1 cellular context compared by ENCODE assay signal in genomic region chr3:8641472-8641871, GRCh38.
TF ChIP-seq lines count a peak whose summit lies in the region.

No MANE protein-coding gene starts in this region.

TF ChIP-seq in WTC11, 78 proteins besides CTCF, POLR2A, EP300 and RAD21 (continued from another document):
- no peak for TF ChIP-seq AR (CRISPR knock-in tag; IDR thresholded peaks at IDR 0.05)
- TF ChIP-seq HMGA2 (CRISPR knock-in tag; IDR thresholded peaks at IDR 0.05): no peak
- no peak for TF ChIP-seq NFYB (CRISPR knock-in tag; conservative IDR thresholded peaks at IDR 0.05; ENCODE audit: low read depth)
- TF ChIP-seq ZNF121 (CRISPR knock-in tag; IDR thresholded peaks at IDR 0.05): no peak
- no peak for TF ChIP-seq SMAD3 (CRISPR knock-in tag; IDR thresholded peaks at IDR 0.05; ENCODE audit: borderline replicate concordance)
- TF ChIP-seq E2F5 (CRISPR knock-in tag; IDR thresholded peaks at IDR 0.05): no peak
- no peak for TF ChIP-seq CREM (CRISPR knock-in tag; IDR thresholded peaks at IDR 0.05)
TF ChIP-seq in WTC11: peak in this region for 0.
